ENCODE assay signal across 9 cellular contexts in genomic region chr6:83431545-83432165, GRCh38. TPM values are rescaled to one million over a fixed set of nuclear protein-coding genes. Genes with fewer than 3 reads are reported as not detected.
DNase-seq lines count a peak whose midpoint lies in the region; ATAC-seq, FAIRE-seq and TF ChIP-seq lines count a peak whose summit lies in the region.
"Had no signal": no experiment of that assay in that cellular context is flagged by ENCODE, and none has a peak within 500 bp of the region (broad histone marks: within the 10 kb centered on the region; RNA-seq: fewer than 3 reads in every experiment).

No MANE protein-coding gene starts in this region.

- no peak for ATAC-seq in HepG2
- ATAC-seq in HG03354 (IDR thresholded peaks at IDR 0.05; ENCODE audit: poor library complexity, severe bottlenecking, unreplicated experiment) = no peak
- ATAC-seq in GM21529 (IDR thresholded peaks at IDR 0.05; ENCODE audit: unreplicated experiment) = no peak

- TF ChIP-seq CTCF in HepG2 (CRISPR knock-in tag; IDR thresholded peaks at IDR 0.05) (no peak), testis (IDR thresholded peaks at IDR 0.05) (no peak)

- H3K4me1 ChIP-seq in HepG2 (ENCODE audit: insufficient read depth, low read length) (no peaks in the 10 kb centered on the region), testis (peaks cover 10% of the 10 kb centered on the region)

- H3K4me2 ChIP-seq in HepG2 (ENCODE audit: low read depth, low read length) = no peak overlapping the region

- BruUV-seq in HepG2 (replicated peaks; lab: Mats Ljungman, UMichigan) = no TSS peak

- intact Hi-C loops in HepG2 (cut with micrococcal nuclease; ENCODE audit: unreplicated experiment) = no loop called here
- intact Hi-C loops in testis (cut with DNase I; ENCODE audit: low total_unique reads) = no loop called here

- FAIRE-seq in HepG2 (lab: Jason Lieb, UNC) = no peak

- H3K9me3 ChIP-seq in HepG2 (ENCODE audit: low read length) (no peaks in the 10 kb centered on the region), testis (no peaks in the 10 kb centered on the region)

- in situ Hi-C loops in HepG2 (cut with HindIII; ENCODE audit: extremely low pct_ligation_motif_present, low pct_unique_long_range_greater_than_20kb) = no loop called here

- H2AFZ ChIP-seq in HepG2 (ENCODE audit: low read length) = no peak overlapping the region

- H3K9ac ChIP-seq in HepG2 (ENCODE audit: insufficient read depth, low read depth, low read length) = no peak overlapping the region

- no peak for TF ChIP-seq POLR2A in HepG2 (IDR thresholded peaks at IDR 0.05; ENCODE audit: insufficient read depth in 1 of 2, low read depth in 2 of 2, low read length in 2 of 2)
- TF ChIP-seq POLR2A in testis (IDR thresholded peaks at IDR 0.05) = no peak

- 65% methylated on average over 16 of the region's 19 CpGs for WGBS in HepG2 (ENCODE audit: low lambda C conversion rate)
- WGBS in testis, 2 donors = 59 to 62% methylated on average over 8 to 19 of the region's 19 CpGs

- no peaks in the 10 kb centered on the region; a peak in 1 of 5 replicates for H3K27me3 ChIP-seq in HepG2 (ENCODE audit: control insufficient read depth in 1 of 2, insufficient read depth in 2 of 2, low read length in 2 of 2)
- no peaks in the 10 kb centered on the region for H3K27me3 ChIP-seq in testis

- peak; percentile 20 for DNase-seq in HuH-7 (ENCODE audit: low spot score)
- peak; percentile 16 for DNase-seq in cerebellar cortex (ENCODE audit: low spot score)
- DNase-seq in HepG2 (ENCODE audit: low spot score) = no peak
- DNase-seq in testis = peak; percentile 41
- no peak for DNase-seq in SIG-M5 treated with dmso at 0.1 percent for 504 hours (lab: John Stamatoyannopoulos, UW; ENCODE audit: unreplicated experiment)
- no peak for DNase-seq in DMS153 (lab: John Stamatoyannopoulos, UW)
- DNase-seq: effector CD8-positive, alpha-beta T cell had no signal

- TF ChIP-seq EP300 in HepG2 (IDR thresholded peaks at IDR 0.05; ENCODE audit: low read depth in 2 of 2, low read length in 2 of 2) (no peak), HepG2 (CRISPR knock-in tag; IDR thresholded peaks at IDR 0.05; ENCODE audit: borderline replicate concordance) (no peak)

- H3K36me3 ChIP-seq in HepG2 (replicated peaks in 1 of 2; ENCODE audit: control insufficient read depth in 1 of 2, insufficient read depth in 2 of 2, low read length in 2 of 2) = no peaks in the 10 kb centered on the region
- H3K36me3 ChIP-seq in testis (ENCODE audit: low read depth, missing control alignments) = no peaks in the 10 kb centered on the region

- no peak for TF ChIP-seq RAD21 in HepG2 (CRISPR knock-in tag; IDR thresholded peaks at IDR 0.05)

- no peak overlapping the region for H3K4me3 ChIP-seq in HepG2 (replicated peaks in 1 of 3; ENCODE audit: insufficient read depth in 1 of 3, low read depth in 2 of 3, low read length in 3 of 3)
- peak overlapping the region; percentile 79 to 89 for H3K4me3 ChIP-seq in testis

- H3K27ac ChIP-seq in HepG2 (ENCODE audit: extremely low read length, insufficient read depth, low read length) (no peak overlapping the region), testis (peak overlapping the region; percentile 88 to 91)

- POLR2A ChIA-PET in HepG2 (lab: Yijun Ruan, JAX) = no interaction called here

- CTCF ChIA-PET in HepG2 (lab: Yijun Ruan, JAX; ENCODE audit: low intra/inter-chr PET ratio, low total read pairs) = no interaction called here

- H4K20me1 ChIP-seq in HepG2 (ENCODE audit: insufficient read depth, low read length) = no peaks in the 10 kb centered on the region

- no peaks in the 10 kb centered on the region for H3K79me2 ChIP-seq in HepG2 (ENCODE audit: insufficient read depth, low read length)

TF ChIP-seq in HepG2, 621 proteins besides CTCF, POLR2A, EP300 and RAD21:
- TF ChIP-seq MAFF (IDR thresholded peaks at IDR 0.05; ENCODE audit: low read depth, low read length) (peak; percentile 85), MAFK (conservative IDR thresholded peaks at IDR 0.05 in 1 of 2, IDR thresholded peaks at IDR 0.05 in 1 of 2; ENCODE audit: low read length in 2 of 2) (peak; percentile 78 to 92), ZNF280B (CRISPR knock-in tag; IDR thresholded peaks at IDR 0.05; ENCODE audit: borderline replicate concordance) (no peak)

RNA-seq across cellular contexts. Expression of gene ME1, which starts 0.8 kb away (rescaled TPM):
- total RNA-seq in HepG2 (2016; rRNA removed; fragmentation: Illumina TruSeq; extraction: Trizol) (not detected in 2 replicates), testis (10 to 100 TPM; 32.9 to 37.2 TPM)
- total RNA-seq in HepG2 (2016; cell fraction: cytosol; rRNA removed; fragmentation: Illumina TruSeq; extraction: Trizol; ENCODE audit: low read depth) = not detected in 2 replicates
- total RNA-seq in HepG2 (2016; cell fraction: insoluble cytoplasmic fraction; rRNA removed; fragmentation: Illumina TruSeq; extraction: Trizol) = not detected in 2 replicates
- not detected in 2 replicates for total RNA-seq in HepG2 (2016; cell fraction: membrane; rRNA removed; fragmentation: Illumina TruSeq; extraction: Trizol)
- not detected in 2 replicates for total RNA-seq in HepG2 (2016; cell fraction: nucleus; rRNA removed; fragmentation: Illumina TruSeq; extraction: Trizol)
- polyA plus RNA-seq in HepG2 (2011; rRNA removed) (not detected in 2 replicates), testis (ENCODE audit: insufficient read depth, low read depth, low replicate concordance) (28.0 TPM)
- polyA plus RNA-seq in HepG2 (2011; cell fraction: cytosol; rRNA removed) = not detected in 2 replicates
- polyA plus RNA-seq in HepG2 (2011; cell fraction: nucleus; rRNA removed) = not detected in 2 replicates
- not detected in 2 replicates for polyA plus RNA-seq in HepG2 (2012)
- polyA plus RNA-seq in HepG2 (2016; cell fraction: cytosol; fragmentation: Illumina TruSeq; extraction: Trizol; ENCODE audit: low read depth) = not detected in 2 replicates
- polyA plus RNA-seq in HepG2 (2016; cell fraction: insoluble cytoplasmic fraction; fragmentation: Illumina TruSeq; extraction: Trizol; ENCODE audit: low read depth) = not detected in 2 replicates
- not detected in 2 replicates for polyA plus RNA-seq in HepG2 (2016; cell fraction: membrane; fragmentation: Illumina TruSeq; extraction: Trizol; ENCODE audit: low read depth)
- not detected in 2 replicates for polyA plus RNA-seq in HepG2 (2016; cell fraction: nucleus; fragmentation: Illumina TruSeq; extraction: Trizol; ENCODE audit: insufficient read depth, low read depth)
- polyA minus RNA-seq in HepG2 (2011; rRNA and poly(A)+ RNA removed; ENCODE audit: low replicate concordance) = 6.9 TPM in 1 of 2 replicates, not detected in the other
- not detected in 2 replicates for polyA minus RNA-seq in HepG2 (2011; cell fraction: cytosol; rRNA and poly(A)+ RNA removed)
- not detected in 2 replicates for polyA minus RNA-seq in HepG2 (2011; cell fraction: nucleus; rRNA and poly(A)+ RNA removed)

Comparison
In these comparisons a context has a peak if more than half of its experiments do, and no peak if none do; other contexts are left out.
1. DNase-seq: peak in HuH-7 (single experiment), cerebellar cortex (single experiment) and testis (single experiment); none in HepG2 (single experiment), SIG-M5 treated with dmso at 0.1 percent for 504 hours (single experiment) and DMS153 (single experiment).
2. H3K4me3 ChIP-seq: peak in testis (2 of 2); none in HepG2 (0 of 3).
3. RNA of gene ME1, which starts 0.8 kb away (total RNA-seq): 32.9 to 37.2 TPM in testis; not detected in HepG2; every median in the first group is over 10 times any median in the second.